In genomic region chr11:3060436-3061025, GRCh38 we compare ENCODE assay signal across 26 cellular contexts.
"Had no signal": no experiment of that assay in that cellular context is flagged by ENCODE, and none has a peak within 500 bp of the region (broad histone marks: within the 10 kb centered on the region; RNA-seq: fewer than 3 reads in every experiment).

No MANE protein-coding gene starts in this region.

- DNase-seq: activated CD4-positive, alpha-beta T cell treated with anti-CD3 and anti-CD28 coated beads for 1 hour; activated CD4-positive, alpha-beta T cell treated with anti-CD3 and anti-CD28 coated beads for 48 hours; activated CD4-positive, alpha-beta T cell treated with anti-CD3 and anti-CD28 coated beads, Interleukin-2, amount 50 U/mL, for 1 hour; activated CD4-positive, alpha-beta T cell treated with anti-CD3 and anti-CD28 coated beads, Interleukin-2, amount 50 U/mL, for 48 hours; activated CD8-positive, alpha-beta memory T cell treated with anti-CD3 and anti-CD28 coated beads for 24 hours; activated CD8-positive, alpha-beta T cell treated with anti-CD3 and anti-CD28 coated beads for 36 hours; activated effector memory CD4-positive, alpha-beta T cell treated with Interleukin-2 at 50 U/mL for 16 hours; activated gamma-delta T cell treated with Interleukin-2 at 50 U/mL for 16 hours; activated naive CD4-positive, alpha-beta T cell treated with anti-CD3 and anti-CD28 coated beads, Interleukin-2, amount 50 U/mL, for 16 hours; activated naive CD4-positive, alpha-beta T cell treated with Interleukin-2 at 50 U/mL for 16 hours; activated T-cell treated with anti-CD3 and anti-CD28 coated beads, Interleukin-2, amount 50 U/mL, for 4 hours; amniotic stem cell; anterior cingulate cortex; body of pancreas; central memory CD4-positive, alpha-beta T cell; cerebellar nuclear complex; effector memory CD4-positive, alpha-beta T cell; endodermal cell; foreskin fibroblast; T-helper 2 cell had no signal

- ATAC-seq: activated CD8-positive, alpha-beta T cell treated with anti-CD3 and anti-CD28 coated beads for 36 hours; activated T-cell treated with anti-CD3 and anti-CD28 coated beads, Interleukin-2, amount 50 U/mL, for 4 hours; activated T-helper 17 cell treated with anti-CD3 and anti-CD28 coated beads, Interleukin-2, amount 50 U/mL, for 72 hours; body of pancreas; esophagus mucosa; WTC11 had no signal

- H3K36me3 ChIP-seq: cardiac muscle cell had no signal

- H3K27ac ChIP-seq: body of pancreas, cardiac muscle cell, coronary artery, dorsolateral prefrontal cortex had no signal

- H3K9me3 ChIP-seq: body of pancreas had no signal

- H3K4me3 ChIP-seq: body of pancreas, cardiac muscle cell, coronary artery, dorsolateral prefrontal cortex had no signal

- H3K27me3 ChIP-seq: body of pancreas, cardiac muscle cell, dorsolateral prefrontal cortex had no signal
